8 cellular contexts compared by ENCODE assay signal in the genomic region with DNA sequence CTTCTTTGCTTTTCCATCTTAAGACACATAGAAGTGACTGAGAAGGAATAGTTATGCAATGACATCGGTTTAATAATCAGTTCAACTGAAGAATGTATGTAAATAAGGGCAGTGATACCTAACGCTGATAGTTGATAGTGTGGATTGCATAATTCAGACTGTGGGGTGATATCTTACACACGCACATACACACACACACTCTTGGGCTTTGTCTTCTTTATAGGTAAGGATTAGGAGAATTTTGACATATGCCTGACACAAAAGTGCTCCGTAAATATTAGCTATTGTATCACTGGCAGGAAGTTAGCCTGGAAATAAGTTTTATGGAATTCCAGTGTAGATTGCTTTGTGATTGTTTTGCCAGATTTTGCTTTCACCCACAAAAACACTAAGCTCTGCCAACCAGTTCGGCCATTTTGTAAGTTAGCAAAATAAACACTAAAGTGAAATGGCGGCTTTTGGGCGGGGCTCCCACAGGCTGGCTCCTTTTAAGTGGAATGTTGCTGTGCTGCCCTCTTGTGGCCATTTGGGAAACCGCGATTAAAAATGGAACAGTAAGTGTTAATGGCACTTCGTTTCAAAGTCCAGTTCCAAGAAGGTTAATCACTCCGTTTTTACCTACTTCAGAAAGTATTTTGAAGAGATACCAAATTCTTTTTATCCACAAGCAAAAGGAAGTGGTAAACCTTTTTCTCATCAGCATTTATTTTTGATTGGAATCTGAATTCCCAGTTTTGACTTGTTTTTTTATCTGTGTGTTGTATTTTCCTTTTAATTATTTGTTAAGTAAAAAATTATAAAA. TPM values are rescaled to one million over a fixed set of nuclear protein-coding genes. Genes with fewer than 3 reads are reported as not detected.
DNase-seq lines count a peak whose midpoint lies in the region; ATAC-seq and TF ChIP-seq lines count a peak whose summit lies in the region.

No MANE protein-coding gene starts in this region.

- no peak overlapping the region for H3K4me3 ChIP-seq in left lung

- in situ Hi-C loops in G401 (cut with HindIII; ENCODE audit: low sequenced_read_pairs) = no loop called here

- peaks cover 61 to 100% of the 10 kb centered on the region in 2 donors for H3K4me1 ChIP-seq in left lung

- intact Hi-C loops in left lung (cut with DNase I) = loop anchor here in 1 of 2 donors (5.0 kb wide), 1 partner anchor 116 kb away; no protein-coding TSS in a partner anchor

- TF ChIP-seq CTCF in left lung (IDR thresholded peaks at IDR 0.05) = peak; percentile 82 to 89

- H3K36me3 ChIP-seq in left lung = peaks cover 0 to 7% of the 10 kb centered on the region in 2 donors

- ATAC-seq in HG03457 (IDR thresholded peaks at IDR 0.05; ENCODE audit: unreplicated experiment) = peak; percentile 39
- ATAC-seq in left lung = peak; percentile 57
- no peak for ATAC-seq in GM21528 (IDR thresholded peaks at IDR 0.05; ENCODE audit: low FRiP score, unreplicated experiment)

- DNase-seq in G401 (ENCODE audit: low spot score) = peak; percentile 92
- DNase-seq in NCI-H69 (lab: John Stamatoyannopoulos, UW) = peak; percentile 90
- DNase-seq in activated CD4-positive, alpha-beta T cell treated with anti-CD3 and anti-CD28 coated beads, Interleukin-2, amount 50 U/mL, for 1 hour = peak; percentile 94
- DNase-seq in dermis blood vessel endothelial cell = peak; percentile 97
- peak; percentile 88 to 93 for DNase-seq in left lung
- peak; percentile 85 for DNase-seq in stimulated activated CD4-positive, alpha-beta T cell treated with anti-CD3 and anti-CD28 coated beads, Interleukin-2, amount 100 ng/mL, for 4 hours (ENCODE audit: low read depth)

- peak overlapping the region; percentile 82 to 90 for H3K27ac ChIP-seq in left lung

- H3K9me3 ChIP-seq in left lung = no peaks in the 10 kb centered on the region

- no peaks in the 10 kb centered on the region for H3K27me3 ChIP-seq in left lung

RNA-seq across cellular contexts. Expression of gene CHD2, which starts 17.7 kb away (rescaled TPM):
- 28.2 and 38.9 TPM in 2 replicates for total RNA-seq in G401 (2014; rRNA removed; shearing (Covaris generic))
- 67.0 and 67.9 TPM in 2 replicates for total RNA-seq in dermis blood vessel endothelial cell
- 100 to 1,000 TPM; 128 to 135 TPM for total RNA-seq in left lung
